ENCODE assay signal across 8 cellular contexts in the genomic region with DNA sequence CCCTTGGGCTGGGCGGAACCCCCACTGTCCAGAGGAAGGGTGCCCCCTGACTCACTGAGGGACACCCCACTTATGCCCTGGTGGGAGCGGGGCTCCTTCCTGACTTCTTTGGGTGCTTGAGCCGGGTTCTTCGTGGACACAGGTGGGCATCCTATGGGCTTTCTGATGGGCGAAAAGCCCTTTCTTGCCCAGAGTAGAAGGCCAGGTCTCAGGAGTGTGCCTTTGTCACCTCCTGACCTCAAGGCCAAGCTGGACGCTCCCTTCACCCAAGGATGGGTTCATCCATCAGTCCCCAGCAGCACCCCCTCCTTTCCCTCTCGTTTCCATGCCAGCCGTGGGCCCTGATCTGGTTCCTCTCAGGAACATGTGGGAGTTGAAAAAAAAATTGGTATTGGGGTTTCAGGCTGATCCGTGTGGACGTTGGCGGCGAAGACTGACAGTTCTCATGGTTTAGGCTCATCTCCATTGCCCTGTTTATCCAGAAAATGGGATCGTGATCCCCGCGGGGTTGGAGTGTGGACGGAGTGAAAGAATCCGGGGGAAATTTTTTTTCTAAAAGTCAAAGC. TPM values are rescaled to one million over a fixed set of nuclear protein-coding genes. Genes with fewer than 3 reads are reported as not detected.
DNase-seq lines count a peak whose midpoint lies in the region; ATAC-seq and TF ChIP-seq lines count a peak whose summit lies in the region.

No MANE protein-coding gene starts in this region.

- peaks cover 55% of the 10 kb centered on the region for H3K79me2 ChIP-seq in fibroblast of lung (ENCODE audit: control insufficient read depth, insufficient read depth, low read length)

- peak; percentile 35 for DNase-seq in activated CD4-positive, alpha-beta T cell treated with anti-CD3 and anti-CD28 coated beads for 48 hours
- no peak for DNase-seq in activated CD4-positive, alpha-beta T cell treated with anti-CD3 and anti-CD28 coated beads, Interleukin-2, amount 50 U/mL, for 4 hours
- DNase-seq in RKO (ENCODE audit: low spot score) (peak; percentile 79), fibroblast of lung (ENCODE audit: low read depth in 2 of 2) (no peak), psoas muscle (no peak)

- H3K36me3 ChIP-seq in fibroblast of lung (ENCODE audit: control insufficient read depth, insufficient read depth, low read length) (peaks cover 2% of the 10 kb centered on the region), psoas muscle (ENCODE audit: insufficient read depth in 1 of 2, low read depth in 1 of 2) (peaks cover 0 to under 1% of the 10 kb centered on the region in 2 donors)

- H4K20me1 ChIP-seq in fibroblast of lung (ENCODE audit: control insufficient read depth, extremely low read depth, insufficient read depth, low read length) = no peaks in the 10 kb centered on the region

- H3K4me3 ChIP-seq in fibroblast of lung (replicated peaks in 1 of 4; ENCODE audit: control extremely low read depth in 1 of 4, insufficient read depth in 1 of 4, low read depth in 3 of 4, low read length in 4 of 4) = peak overlapping the region; percentile 69 to 92 (median 90)
- peak overlapping the region; percentile 78 for H3K4me3 ChIP-seq in psoas muscle

- peak overlapping the region; percentile 89 for H3K9ac ChIP-seq in fibroblast of lung (ENCODE audit: insufficient read depth, low read length)

- intact Hi-C loops in psoas muscle (cut with DNase I) = no loop called here

- no peaks in the 10 kb centered on the region for H3K9me3 ChIP-seq in fibroblast of lung (ENCODE audit: control insufficient read depth, insufficient read depth, low read depth, low read length)
- H3K9me3 ChIP-seq in psoas muscle = no peaks in the 10 kb centered on the region

- H3K27ac ChIP-seq in fibroblast of lung (ENCODE audit: insufficient read depth, low read length) (peak overlapping the region; percentile 65), psoas muscle (peak overlapping the region; percentile 98)

- peaks cover 25% of the 10 kb centered on the region for H3K4me1 ChIP-seq in fibroblast of lung (ENCODE audit: control insufficient read depth, extremely low read depth, insufficient read depth, low read length)
- H3K4me1 ChIP-seq in psoas muscle = peaks cover 40% of the 10 kb centered on the region

- TF ChIP-seq CTCF in fibroblast of lung (conservative IDR thresholded peaks at IDR 0.05 in 1 of 2, IDR thresholded peaks at IDR 0.05 in 1 of 2; ENCODE audit: low read depth in 1 of 2, low read length in 2 of 2) = no peak
- TF ChIP-seq CTCF in psoas muscle (IDR thresholded peaks at IDR 0.05) = no peak

- whole genome bisulfite sequencing in psoas muscle, 3 donors = 10 to 13% (median 11%) methylated on average over 17 of the region's 17 CpGs

- H3K27me3 ChIP-seq in fibroblast of lung (ENCODE audit: control insufficient read depth, insufficient read depth, low read length) = no peaks in the 10 kb centered on the region
- no peaks in the 10 kb centered on the region for H3K27me3 ChIP-seq in psoas muscle (ENCODE audit: insufficient read depth in 3 of 3, low read length in 2 of 3)

- H3K4me2 ChIP-seq in fibroblast of lung (ENCODE audit: extremely low read depth, insufficient read depth, low read length) = peak overlapping the region; percentile 87

- no peak overlapping the region for H2AFZ ChIP-seq in fibroblast of lung (ENCODE audit: low read length)

- no peak for ATAC-seq in psoas muscle
- no peak for ATAC-seq in HG02798 (IDR thresholded peaks at IDR 0.05; ENCODE audit: poor library complexity, unreplicated experiment)
- no peak for ATAC-seq in activated CD4-positive, CD25-positive, alpha-beta regulatory T cell treated with anti-CD3 and anti-CD28 coated beads, Interleukin-2, amount 50 U/mL, for 24 hours
- no peak for ATAC-seq in HG02973 (IDR thresholded peaks at IDR 0.05; ENCODE audit: unreplicated experiment)

RNA-seq across cellular contexts. Expression of a gene that starts 0.7 kb away (rescaled TPM):
- 24.1 and 30.7 TPM in 2 replicates for total RNA-seq in fibroblast of lung
- 11.2 and 14.0 TPM in 2 replicates for polyA plus RNA-seq in fibroblast of lung
- polyA plus RNA-seq in fibroblast of lung (2012) = 14.1 and 16.2 TPM in 2 replicates
- 19.2 and 22.6 TPM in 2 replicates for polyA minus RNA-seq in fibroblast of lung (ENCODE audit: low replicate concordance)
- 10 to 100 TPM in 2 of 4 donors, 1 to 10 TPM in 2; 3.6 to 50.3 (median 20.5) TPM for total RNA-seq in psoas muscle
- polyA plus RNA-seq in psoas muscle = 10 to 100 TPM in 2 of 3 donors, 1 to 10 TPM in 1; 9.3 to 12.5 (median 10.6) TPM

RNA-seq across cellular contexts. Expression of a gene that starts 1.6 kb away (rescaled TPM):
- total RNA-seq in fibroblast of lung (12.6 and 13.2 TPM in 2 replicates), psoas muscle (1 to 10 TPM; 5.9 to 8.7 (median 6.1) TPM)
- polyA plus RNA-seq in fibroblast of lung (5.5 and 7.1 TPM in 2 replicates), psoas muscle (1 to 10 TPM; 4.2 to 8.0 (median 7.8) TPM)
- polyA plus RNA-seq in fibroblast of lung (2012) = 6.4 and 8.0 TPM in 2 replicates
- polyA minus RNA-seq in fibroblast of lung (ENCODE audit: low replicate concordance) = 3.0 and 20.0 TPM in 2 replicates

RNA-seq across cellular contexts. Expression of a gene that starts 58.8 kb away (rescaled TPM):
- 57.3 and 57.6 TPM in 2 replicates for total RNA-seq in fibroblast of lung
- 44.8 and 60.7 TPM in 2 replicates for polyA plus RNA-seq in fibroblast of lung
- 47.2 and 75.5 TPM in 2 replicates for polyA plus RNA-seq in fibroblast of lung (2012)
- polyA minus RNA-seq in fibroblast of lung (ENCODE audit: low replicate concordance) = 38.8 and 98.7 TPM in 2 replicates
- total RNA-seq in psoas muscle = 100 to 1,000 TPM; 102 to 150 (median 116) TPM
- 100 to 1,000 TPM in 2 of 3 donors, 10 to 100 TPM in 1; 61.2 to 134 (median 119) TPM for polyA plus RNA-seq in psoas muscle

Comparison
In these comparisons a context has a peak if more than half of its experiments do, and no peak if none do; other contexts are left out.
1. DNase-seq: peak in activated CD4-positive, alpha-beta T cell treated with anti-CD3 and anti-CD28 coated beads for 48 hours (single experiment) and RKO (single experiment); none in activated CD4-positive, alpha-beta T cell treated with anti-CD3 and anti-CD28 coated beads, Interleukin-2, amount 50 U/mL, for 4 hours (0 of 2), fibroblast of lung (0 of 2) and psoas muscle (0 of 2).